In the genomic region with DNA sequence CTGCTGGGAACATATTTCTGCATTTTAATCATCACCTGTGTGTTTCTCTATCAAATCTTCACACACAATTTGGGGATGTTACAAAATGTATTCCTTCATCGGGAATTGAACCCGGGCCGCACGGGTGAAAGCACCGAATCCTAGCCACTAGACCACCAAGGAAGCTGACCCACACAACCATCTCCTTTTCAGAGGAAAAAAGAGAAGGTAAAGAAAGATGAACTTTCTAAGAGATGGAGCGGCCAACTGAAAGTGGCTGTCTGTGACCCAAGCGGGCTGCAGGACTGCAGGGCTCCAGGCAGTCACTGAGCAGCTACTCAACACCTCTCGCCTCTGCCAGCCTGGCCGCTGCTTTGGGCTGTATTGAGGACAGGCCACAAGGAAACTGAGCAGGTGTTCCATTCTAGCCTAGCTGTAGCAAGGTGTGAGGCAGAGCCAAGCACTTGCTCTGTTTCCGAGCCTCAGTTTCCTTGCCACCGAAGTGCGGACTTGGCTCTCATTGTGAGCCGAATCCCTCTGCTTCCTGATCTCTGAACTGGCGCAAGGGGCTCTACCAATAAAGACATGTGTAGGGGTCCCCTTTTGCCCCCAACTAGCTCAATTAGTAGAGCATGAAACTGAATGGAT, we compare ENCODE assay signal across 18 cellular contexts.
DNase-seq lines count a peak whose midpoint lies in the region; ATAC-seq, FAIRE-seq and TF ChIP-seq lines count a peak whose summit lies in the region.
"Had no signal": no experiment of that assay in that cellular context is flagged by ENCODE, and none has a peak within 500 bp of the region (broad histone marks: within the 10 kb centered on the region; RNA-seq: fewer than 3 reads in every experiment).

No MANE protein-coding gene starts in this region.

- peaks cover 4% of the 10 kb centered on the region for H3K4me1 ChIP-seq in mammary epithelial cell (ENCODE audit: insufficient read depth, low read length)
- 0 out of 2 replicates have a peak, but pooled peaks cover 2% of the 10 kb centered on the region for H3K4me1 ChIP-seq in iPS DF 6.9 (ENCODE audit: control insufficient read depth, insufficient read depth, low read length)

- no peak overlapping the region for H3K4me2 ChIP-seq in mammary epithelial cell (ENCODE audit: insufficient read depth, low read depth, low read length)

- TF ChIP-seq CTCF in mammary epithelial cell (conservative IDR thresholded peaks at IDR 0.05 in 1 of 2, IDR thresholded peaks at IDR 0.05 in 1 of 2; ENCODE audit: extremely low read depth in 1 of 2, insufficient read depth in 1 of 2, low read depth in 1 of 2, low read length in 2 of 2) = no peak
- no peak for TF ChIP-seq CTCF in MCF 10A (IDR thresholded peaks at IDR 0.05; ENCODE audit: unreplicated experiment)

- in situ Hi-C loops in mammary epithelial cell (cut with MboI; ENCODE audit: low sequenced_read_pairs in 2 of 2) = no loop called here

- no peak overlapping the region for H3K9ac ChIP-seq in mammary epithelial cell (ENCODE audit: insufficient read depth, low read length)

- H3K9me3 ChIP-seq in mammary epithelial cell (replicated peaks; ENCODE audit: insufficient read depth, low read length) = peaks cover 3% of the 10 kb centered on the region
- no peaks in the 10 kb centered on the region for H3K9me3 ChIP-seq in iPS DF 6.9 (ENCODE audit: control insufficient read depth, insufficient read depth, low read length)

- intact Hi-C loops in mammary epithelial cell (cut with micrococcal nuclease) (loop anchor here (2.0 kb wide), 1 partner anchor 46 kb away; no protein-coding TSS in a partner anchor), MCF 10A (cut with micrococcal nuclease) (no loop called here)

- dilution Hi-C loops in mammary epithelial cell (cut with HindIII; ENCODE audit: low sequenced_read_pairs) = no loop called here

- BruUV-seq in mammary epithelial cell (replicated peaks; lab: Mats Ljungman, UMichigan) (no TSS peak), MCF 10A (replicated peaks; lab: Mats Ljungman, UMichigan) (no TSS peak)

- no peak for ATAC-seq in HG02642 (IDR thresholded peaks at IDR 0.05; ENCODE audit: poor library complexity, unreplicated experiment)
- ATAC-seq: activated T-helper 17 cell treated with anti-CD3 and anti-CD28 coated beads, Interleukin-2, amount 50 U/mL, for 72 hours; heart right ventricle; left ventricle myocardium superior; naive thymus-derived CD8-positive, alpha-beta T cell had no signal

- H3K27ac ChIP-seq in mammary epithelial cell (ENCODE audit: insufficient read depth, low read depth, low read length) (no peak overlapping the region), iPS DF 6.9 (ENCODE audit: low read length) (no peak overlapping the region)
- H3K27ac ChIP-seq: heart right ventricle had no signal

- H3K36me3 ChIP-seq in mammary epithelial cell (ENCODE audit: insufficient read depth, low read length) (no peaks in the 10 kb centered on the region), iPS DF 6.9 (ENCODE audit: control insufficient read depth, insufficient read depth, low read length) (no peaks in the 10 kb centered on the region)
- H3K36me3 ChIP-seq: heart right ventricle had no signal

- CTCF ChIA-PET in mammary epithelial cell (lab: Charles Lee; ENCODE audit: low non-redundant PET) = no interaction called here
- CTCF ChIA-PET in MCF 10A (lab: Yijun Ruan, JAX) = no interaction called here

- H3K4me3 Mint-ChIP-seq in MCF 10A (ENCODE audit: unreplicated experiment) = no peak overlapping the region
- H3K4me3 Mint-ChIP-seq: activated CD4-positive, alpha-beta memory T cell treated with anti-CD3 and anti-CD28 coated beads, Interleukin-2, amount 10 ng/mL, durations not matched to agents 7 days and 5 days; activated T-helper 17 cell treated with anti-CD3 and anti-CD28 coated beads, Interleukin-2, amount 50 U/mL, for 72 hours; naive thymus-derived CD8-positive, alpha-beta T cell had no signal

- DNase-seq in mammary epithelial cell (peak; percentile 59), MCF 10A (ENCODE audit: unreplicated experiment) (no peak), amniotic epithelial cell (ENCODE audit: low read depth) (peak; percentile 10), iPS DF 6.9 (ENCODE audit: low read depth, low spot score) (no peak), DMS114 treated with DMSO at 0.1 percent for 48 hours (lab: John Stamatoyannopoulos, UW; ENCODE audit: unreplicated experiment) (no peak), GM19239 (ENCODE audit: insufficient read length, low spot score) (no peak)
- DNase-seq in stimulated activated CD4-positive, alpha-beta T cell treated with anti-CD3 and anti-CD28 coated beads, Interleukin-2, amount 100 ng/mL, for 48 hours = no peak
- DNase-seq: activated CD4-positive, alpha-beta memory T cell treated with anti-CD3 and anti-CD28 coated beads, Interleukin-2, amount 10 ng/mL, durations not matched to agents 7 days and 5 days; amniotic stem cell; GOT3; heart right ventricle; KG1; left ventricle myocardium superior; naive thymus-derived CD8-positive, alpha-beta T cell; NCI-H1436 treated with DMSO at 0.1 percent for 48 hours; NCI-H446 treated with DMSO at 0.1 percent for 48 hours had no signal

- H3K9me3 Mint-ChIP-seq in MCF 10A (ENCODE audit: unreplicated experiment) = peaks cover 5% of the 10 kb centered on the region
- H3K9me3 Mint-ChIP-seq: activated CD4-positive, alpha-beta memory T cell treated with anti-CD3 and anti-CD28 coated beads, Interleukin-2, amount 10 ng/mL, durations not matched to agents 7 days and 5 days had no signal

- H3K27me3 Mint-ChIP-seq in MCF 10A (ENCODE audit: insufficient read depth, unreplicated experiment) = peaks cover 23% of the 10 kb centered on the region

- POLR2A ChIA-PET in MCF 10A (lab: Yijun Ruan, JAX) = interaction anchor here (0.6 kb wide), 1 partner anchor 18 kb away, joined by 3 read pairs; no protein-coding TSS in a partner anchor

- H3K27me3 ChIP-seq in mammary epithelial cell (ENCODE audit: insufficient read depth, low read length) = peaks cover 5% of the 10 kb centered on the region
- peaks cover 11% of the 10 kb centered on the region for H3K27me3 ChIP-seq in iPS DF 6.9 (ENCODE audit: control insufficient read depth, insufficient read depth, low read length)

- FAIRE-seq in GM19239 (lab: Jason Lieb, UNC) = no peak

- peaks cover 18% of the 10 kb centered on the region for H3K4me1 Mint-ChIP-seq in MCF 10A (ENCODE audit: insufficient read depth, unreplicated experiment)

- H3K4me3 ChIP-seq in mammary epithelial cell (replicated peaks in 1 of 3; ENCODE audit: insufficient read depth in 1 of 3, low read depth in 2 of 3, low read length in 3 of 3) (no peak overlapping the region), iPS DF 6.9 (ENCODE audit: low read length) (peak overlapping the region; percentile 25; the same call in 1 of the 2 replicates)
- H3K4me3 ChIP-seq: heart right ventricle had no signal

- no peaks in the 10 kb centered on the region for H3K36me3 Mint-ChIP-seq in MCF 10A (ENCODE audit: insufficient read depth, unreplicated experiment)

- no peaks in the 10 kb centered on the region for H3K79me2 ChIP-seq in mammary epithelial cell (ENCODE audit: insufficient read depth, low read length)

- no peaks in the 10 kb centered on the region for H4K20me1 ChIP-seq in mammary epithelial cell (ENCODE audit: insufficient read depth, low read length)

- H2AFZ ChIP-seq in mammary epithelial cell (ENCODE audit: low read depth, low read length) = no peak overlapping the region

- H3K27ac Mint-ChIP-seq in MCF 10A (ENCODE audit: low read depth, unreplicated experiment) = no peak overlapping the region
- H3K27ac Mint-ChIP-seq: activated CD4-positive, alpha-beta memory T cell treated with anti-CD3 and anti-CD28 coated beads, Interleukin-2, amount 10 ng/mL, durations not matched to agents 7 days and 5 days; activated T-helper 17 cell treated with anti-CD3 and anti-CD28 coated beads, Interleukin-2, amount 50 U/mL, for 72 hours had no signal

- WGBS in mammary epithelial cell (ENCODE audit: low coverage, missing lambda C conversion rate) = 48% methylated on average over 14 of the region's 14 CpGs
- WGBS in iPS DF 6.9 (ENCODE audit: insufficient coverage, insufficient read length) = no CpG with 5 or more reads among the region's 14 CpGs

Comparison
In these comparisons a context has a peak if more than half of its experiments do, and no peak if none do; other contexts are left out.
1. DNase-seq: peak in mammary epithelial cell (single experiment) and amniotic epithelial cell (single experiment); none in MCF 10A (single experiment), iPS DF 6.9 (single experiment), DMS114 treated with DMSO at 0.1 percent for 48 hours (single experiment), stimulated activated CD4-positive, alpha-beta T cell treated with anti-CD3 and anti-CD28 coated beads, Interleukin-2, amount 100 ng/mL, for 48 hours (0 of 2) and GM19239 (single experiment).